ENCODE assay signal across 1 cellular context in genomic region chr16:84985079-84986065, GRCh38.
A peak's percentile ranks its signal among the peaks of the same experiment; 100 is the strongest.
TF ChIP-seq lines count a peak whose summit lies in the region.

No MANE protein-coding gene starts in this region.

TF ChIP-seq in HCT116, 20 proteins besides CTCF, POLR2A, EP300 and RAD21:
- no peak for TF ChIP-seq CBX3 (IDR thresholded peaks at IDR 0.05; ENCODE audit: low read depth)
- TF ChIP-seq YY1 (IDR thresholded peaks at IDR 0.05; ENCODE audit: extremely low read depth, insufficient replicate concordance, low read depth, low read length): no peak
- no peak for TF ChIP-seq ATF3 (IDR thresholded peaks at IDR 0.05)
- TF ChIP-seq EZH2phosphoT487 (IDR thresholded peaks at IDR 0.05; ENCODE audit: borderline replicate concordance): no peak
- TF ChIP-seq ZBTB33 (IDR thresholded peaks at IDR 0.05; ENCODE audit: extremely low read depth, insufficient replicate concordance, low read length): no peak
- no peak for TF ChIP-seq ZNF274 (IDR thresholded peaks at IDR 0.05; ENCODE audit: low read depth, low read length)
- TF ChIP-seq CEBPB (IDR thresholded peaks at IDR 0.05; ENCODE audit: low read depth): no peak; the same call in 1 of the 2 replicates
- peak; percentile 54; the same call in 1 of the 2 replicates for TF ChIP-seq FOSL1 (IDR thresholded peaks at IDR 0.05; ENCODE audit: low read depth)
- peak; percentile 40; the same call in 1 of the 2 replicates for TF ChIP-seq JUND (IDR thresholded peaks at IDR 0.05)
- TF ChIP-seq EGR1 (IDR thresholded peaks at IDR 0.05; ENCODE audit: low read depth): no peak
- TF ChIP-seq REST (IDR thresholded peaks at IDR 0.05; ENCODE audit: low read depth): no peak
- no peak for TF ChIP-seq TCF7L2 (IDR thresholded peaks at IDR 0.05; ENCODE audit: borderline replicate concordance, extremely low read depth, insufficient read depth, insufficient read length)
- TF ChIP-seq ZFX (IDR thresholded peaks at IDR 0.05): no peak
- no peak for TF ChIP-seq SRF (IDR thresholded peaks at IDR 0.05; ENCODE audit: low read depth)
- TF ChIP-seq ELF1 (IDR thresholded peaks at IDR 0.05; ENCODE audit: borderline replicate concordance, low read depth): no peak
- TF ChIP-seq EZH2 (IDR thresholded peaks at IDR 0.05): no peak
- TF ChIP-seq SP1 (IDR thresholded peaks at IDR 0.05; ENCODE audit: low read depth): peak; percentile 32; the same call in 1 of the 2 replicates
- TF ChIP-seq SIN3A (IDR thresholded peaks at IDR 0.05; ENCODE audit: low read depth): no peak
- 0 out of 2 replicates have a peak, but pooled peaks have one; percentile 16 for TF ChIP-seq MAX (IDR thresholded peaks at IDR 0.05)
- no peak for TF ChIP-seq POLR2AphosphoS5 (IDR thresholded peaks at IDR 0.05; ENCODE audit: low read depth, low read length)
